ENCODE assay signal across 28 cellular contexts in genomic region chr1:9097947-9098705, GRCh38. TPM values are rescaled to one million over a fixed set of nuclear protein-coding genes. Genes with fewer than 3 reads are reported as not detected.
DNase-seq lines count a peak whose midpoint lies in the region; ATAC-seq, FAIRE-seq and TF ChIP-seq lines count a peak whose summit lies in the region.
"Had no signal": no experiment of that assay in that cellular context is flagged by ENCODE, and none has a peak within 500 bp of the region (broad histone marks: within the 10 kb centered on the region; RNA-seq: fewer than 3 reads in every experiment).

No MANE protein-coding gene starts in this region.

- no peak overlapping the region for H4K91ac ChIP-seq in H1 (replicated peaks; ENCODE audit: insufficient read length, low read length)

- intact Hi-C loops in Right ventricle myocardium superior (cut with DNase I) (no loop called here), left ventricle myocardium superior (cut with micrococcal nuclease) (loop anchor here (10.0 kb wide), 1 partner anchor 93 kb away; no protein-coding TSS in a partner anchor)

- H3K27me3 ChIP-seq in right atrium auricular region (no peaks in the 10 kb centered on the region), H1 (replicated peaks in 1 of 4; ENCODE audit: control insufficient read depth in 3 of 4, extremely low read depth in 1 of 4, insufficient read depth in 3 of 4, low read length in 3 of 4) (no peaks in the 10 kb centered on the region)
- H3K27me3 ChIP-seq: BE2C had no signal

- H3K79me2 ChIP-seq in H1 (ENCODE audit: control insufficient read depth in 1 of 2, insufficient read depth in 2 of 2, low read length in 2 of 2) = no peaks in the 10 kb centered on the region

- H3K36me3 ChIP-seq in right atrium auricular region = peaks cover 13% of the 10 kb centered on the region
- H3K36me3 ChIP-seq in H1 (ENCODE audit: control insufficient read depth in 2 of 4, insufficient read depth in 4 of 4, low read length in 3 of 4) = no peaks in the 10 kb centered on the region
- H3K36me3 ChIP-seq: BE2C had no signal

- H3K4me1 ChIP-seq in right atrium auricular region (no peaks in the 10 kb centered on the region), H1 (replicated peaks in 1 of 4; ENCODE audit: control insufficient read depth in 3 of 4, insufficient read depth in 4 of 4, low read length in 3 of 4) (peaks cover 0 to 2% (median 0%) of the 10 kb centered on the region in 4 experiments; a peak in 2 of 7 replicates)
- H3K4me1 ChIP-seq: BE2C had no signal

- H2BK120ac ChIP-seq in H1 (replicated peaks; ENCODE audit: low read depth, low read length) = no peak overlapping the region

- CTCF ChIA-PET in H1 (lab: Charles Lee; ENCODE audit: partially characterized antibody) = interaction anchor here (1.5 to 13.9 kb wide), 4 partner anchors 13 to 135 kb away, joined by 4 to 156 read pairs (median 8); no protein-coding TSS in a partner anchor

- H3K14ac ChIP-seq in H1 (ENCODE audit: insufficient read length) = no peak overlapping the region

- ATAC-seq in Right ventricle myocardium superior (ENCODE audit: poor library complexity) = peak; percentile 57
- peak; percentile 69 for ATAC-seq in left ventricle myocardium superior
- no peak for ATAC-seq in activated CD4-positive, CD25-positive, alpha-beta regulatory T cell treated with anti-CD3 and anti-CD28 coated beads, Interleukin-2, amount 50 U/mL, for 24 hours
- no peak for ATAC-seq in GM18907 (IDR thresholded peaks at IDR 0.05; ENCODE audit: unreplicated experiment)
- ATAC-seq: PC-3 had no signal

- no peaks in the 10 kb centered on the region for H3K79me1 ChIP-seq in H1 (ENCODE audit: low read depth, low read length)

- POLR2A ChIA-PET in H1 (lab: Charles Lee; ENCODE audit: partially characterized antibody) = interaction anchor here (0.9 to 1.4 kb wide), 3 partner anchors 13 to 220 kb away, joined by 3 to 6 read pairs (median 3); partner anchors contain the start of gene ENO1

- H4K20me1 ChIP-seq in H1 (replicated peaks in 1 of 2; ENCODE audit: control insufficient read depth in 1 of 2, insufficient read depth in 2 of 2, low read length in 2 of 2) = no peaks in the 10 kb centered on the region

- no peak for TF ChIP-seq EP300 in H1 (IDR thresholded peaks at IDR 0.05; ENCODE audit: borderline replicate concordance in 1 of 2, low read depth in 2 of 2, low read length in 2 of 2)

- H3K23ac ChIP-seq in H1 (ENCODE audit: insufficient read length) = no peak overlapping the region

- no peak for TF ChIP-seq POLR2A in H1 (IDR thresholded peaks at IDR 0.05; ENCODE audit: control extremely low read depth in 1 of 2, low read depth in 2 of 2, low read length in 2 of 2)

- TF ChIP-seq CTCF in right atrium auricular region (IDR thresholded peaks at IDR 0.05) (no peak), H1 (IDR thresholded peaks at IDR 0.05; ENCODE audit: control extremely low read depth in 1 of 3, insufficient read depth in 1 of 3, low read depth in 1 of 3, low read length in 3 of 3) (no peak)

- no peak for TF ChIP-seq RAD21 in H1 (IDR thresholded peaks at IDR 0.05 in 1 of 2, conservative IDR thresholded peaks at IDR 0.05 in 1 of 2; ENCODE audit: low read depth in 2 of 2, low read length in 2 of 2)

- H2BK20ac ChIP-seq in H1 (ENCODE audit: low read length) = no peak overlapping the region

- no peak overlapping the region for H3K18ac ChIP-seq in H1 (ENCODE audit: extremely low read depth, low read length)

- H2BK5ac ChIP-seq in H1 (ENCODE audit: low read depth, low read length) = no peak overlapping the region

- H4K8ac ChIP-seq in H1 (ENCODE audit: extremely low read depth, insufficient read depth, low read length) = no peak overlapping the region

- FAIRE-seq in H1 (lab: Jason Lieb, UNC) = no peak
- FAIRE-seq: GM12891 had no signal

- H3K4ac ChIP-seq in H1 (replicated peaks; ENCODE audit: insufficient read length, low read depth, low read length) = no peak overlapping the region

- H4K5ac ChIP-seq in H1 (ENCODE audit: insufficient read length, low read depth, low read length) = no peak overlapping the region

- H2BK12ac ChIP-seq in H1 (ENCODE audit: low read depth, low read length) = no peak overlapping the region

- H3K23me2 ChIP-seq in H1 (ENCODE audit: low read depth, low read length) = no peaks in the 10 kb centered on the region

- H3K4me3 ChIP-seq in right atrium auricular region = no peak overlapping the region
- H3K4me3 ChIP-seq in H1 (ENCODE audit: extremely low read depth in 1 of 4, insufficient read depth in 2 of 4, low read depth in 3 of 4, low read length in 4 of 4) = no peak overlapping the region

- H2AFZ ChIP-seq in H1 (ENCODE audit: low read length) = no peak overlapping the region

- H3K27ac ChIP-seq in right atrium auricular region (no peak overlapping the region), H1 (ENCODE audit: low read depth, low read length) (no peak overlapping the region)
- H3K27ac ChIP-seq: KMS-11 had no signal

- H3K9ac ChIP-seq in H1 (replicated peaks in 1 of 4; ENCODE audit: extremely low read depth in 1 of 4, low read depth in 3 of 4, low read length in 3 of 4) = no peak overlapping the region
- H3K9ac ChIP-seq: KMS-11 had no signal

- no peak overlapping the region for H3K56ac ChIP-seq in H1 (replicated peaks; ENCODE audit: insufficient read length, low read depth, low read length)

- no peak for DNase-seq in Right ventricle myocardium superior
- DNase-seq in right atrium auricular region (ENCODE audit: low spot score) = no peak
- no peak for DNase-seq in H1 (ENCODE audit: low read depth in 1 of 2, low spot score in 2 of 2)
- DNase-seq in left ventricle myocardium superior = no peak
- no peak for DNase-seq in NCI-H2107 treated with DMSO at 0.1 percent for 48 hours (lab: John Stamatoyannopoulos, UW; ENCODE audit: unreplicated experiment)
- no peak for DNase-seq in NOMO-1 treated with DMSO at 0.1 percent for 48 hours (lab: John Stamatoyannopoulos, UW; ENCODE audit: unreplicated experiment)
- DNase-seq: 8988T, ACHN, BE2C, Calu3, DMS79 treated with DMSO at 0.1 percent for 48 hours, GF-D8, GOT3, HCEC 1CT, IMR-90, NCI-H1048, NCI-H1417, NCI-H1694, NCI-H2081, NCI-H2171 treated with DMSO at 0.1 percent for 48 hours, NCI-H345, NCI-H524, NCI-H774, PC-3 had no signal

- 90% methylated on average over 13 of the region's 13 CpGs; no CpG with 5 or more reads in 1 of the 2 experiments for WGBS in H1 (ENCODE audit: extremely low coverage in 1 of 2, insufficient coverage in 1 of 2, insufficient read length in 1 of 2, insufficient replicate concordance in 2 of 2, low coverage in 1 of 2, low lambda C conversion rate in 2 of 2, missing lambda C conversion rate in 1 of 2), 2 experiments

- H2BK15ac ChIP-seq in H1 (ENCODE audit: low read length) = no peak overlapping the region

- H2AK5ac ChIP-seq in H1 (ENCODE audit: low read depth, low read length) = 0 out of 2 replicates have a peak overlapping the region, but pooled peaks have one; percentile 16

- H3K9me3 ChIP-seq in right atrium auricular region (peaks cover 0 to 5% of the 10 kb centered on the region in 2 donors), H1 (ENCODE audit: insufficient read depth in 2 of 2, low read depth in 1 of 2, low read length in 1 of 2) (peaks cover 12 to 18% of the 10 kb centered on the region in 2 experiments)
- H3K9me3 ChIP-seq: BE2C had no signal

- no peak overlapping the region for H3K4me2 ChIP-seq in H1 (ENCODE audit: insufficient read depth in 1 of 2, low read depth in 2 of 2, low read length in 2 of 2)
- H3K4me2 ChIP-seq: KMS-11 had no signal

TF ChIP-seq in H1, 55 proteins besides CTCF, POLR2A, EP300 and RAD21 (continues in another document):
- TF ChIP-seq HDAC6 (IDR thresholded peaks at IDR 0.05; ENCODE audit: low read depth, low read length) = no peak
- TF ChIP-seq TAF7 (optimal IDR thresholded peaks at IDR 0.05; ENCODE audit: borderline replicate concordance, low read depth, low read length) = no peak
- TF ChIP-seq GABPA (IDR thresholded peaks at IDR 0.05; ENCODE audit: borderline replicate concordance, insufficient read depth, low read length) = no peak
- TF ChIP-seq CBX8 (IDR thresholded peaks at IDR 0.05; ENCODE audit: borderline replicate concordance, low read depth, low read length) = no peak
- no peak for TF ChIP-seq ATF2 (IDR thresholded peaks at IDR 0.05; ENCODE audit: low read length)
- TF ChIP-seq SUZ12 (IDR thresholded peaks at IDR 0.05; ENCODE audit: low read length) = no peak

RNA-seq across cellular contexts. Expression of gene SLC2A5, which starts 28.7 kb away (rescaled TPM):
- total RNA-seq in Right ventricle myocardium superior = 2.1 TPM
- under 1 TPM; 0.26 to 0.94 TPM for total RNA-seq in right atrium auricular region
- total RNA-seq in H1 (2021; fragmentation: NEBNext Ultra II Directional; extraction: Animal tissue kit (Norgen Biotek cat#: 25700)) = not detected in 2 replicates
- polyA plus RNA-seq in H1 (2011; rRNA removed) = 0.12 and 0.14 TPM in 2 replicates
- 0.12 TPM for polyA plus RNA-seq in H1 (2011; cell fraction: cytosol; rRNA removed)
- polyA plus RNA-seq in H1 (2011; cell fraction: nucleus; rRNA removed) = 0.27 TPM
- 0.06 to 0.08 TPM (median 0.08 TPM) in 3 of 4 replicates, not detected in the other for polyA plus RNA-seq in H1 (2012, experiment 1 of 2)
- not detected for polyA plus RNA-seq in H1 (2012, experiment 2 of 2)
- 0.06 TPM for polyA plus RNA-seq in H1 (2013, experiment 1 of 2)
- polyA plus RNA-seq in H1 (2013, experiment 2 of 2) = 0.04 TPM
- polyA minus RNA-seq in H1 (2011; rRNA and poly(A)+ RNA removed) = 0.03 and 0.07 TPM in 2 replicates
- not detected for polyA minus RNA-seq in H1 (2011; cell fraction: cytosol; rRNA and poly(A)+ RNA removed)
- 0.10 TPM for polyA minus RNA-seq in H1 (2011; cell fraction: nucleus; rRNA and poly(A)+ RNA removed)
- total RNA-seq in left ventricle myocardium superior = 3.2 TPM
- total RNA-seq: PC-3 had no signal

RNA-seq across cellular contexts. Expression of gene GPR157, which starts 30.8 kb away (rescaled TPM):
- total RNA-seq in Right ventricle myocardium superior (49.4 TPM), right atrium auricular region (10 to 100 TPM; 10.3 to 13.0 TPM), left ventricle myocardium superior (42.2 TPM)
- total RNA-seq in H1 (2021; fragmentation: NEBNext Ultra II Directional; extraction: Animal tissue kit (Norgen Biotek cat#: 25700)) = 9.8 and 11.0 TPM in 2 replicates
- 1.0 and 17.5 TPM in 2 replicates for polyA plus RNA-seq in H1 (2011; rRNA removed)
- polyA plus RNA-seq in H1 (2011; cell fraction: cytosol; rRNA removed) = 0.96 TPM
- polyA plus RNA-seq in H1 (2011; cell fraction: nucleus; rRNA removed) = 1.7 TPM
- polyA plus RNA-seq in H1 (2012, experiment 1 of 2) = 1.3 to 13.1 TPM (median 7.2 TPM) in 4 replicates
- 28.8 TPM for polyA plus RNA-seq in H1 (2012, experiment 2 of 2)
- 1.3 TPM for polyA plus RNA-seq in H1 (2013, experiment 1 of 2)
- 4.2 TPM for polyA plus RNA-seq in H1 (2013, experiment 2 of 2)
- 1.0 and 2.2 TPM in 2 replicates for polyA minus RNA-seq in H1 (2011; rRNA and poly(A)+ RNA removed)
- polyA minus RNA-seq in H1 (2011; cell fraction: cytosol; rRNA and poly(A)+ RNA removed) = 5.6 TPM
- 3.2 TPM for polyA minus RNA-seq in H1 (2011; cell fraction: nucleus; rRNA and poly(A)+ RNA removed)

Comparison
In these comparisons a context has a peak if more than half of its experiments do, and no peak if none do; other contexts are left out.
1. ATAC-seq: peak in Right ventricle myocardium superior (single experiment) and left ventricle myocardium superior (single experiment); none in activated CD4-positive, CD25-positive, alpha-beta regulatory T cell treated with anti-CD3 and anti-CD28 coated beads, Interleukin-2, amount 50 U/mL, for 24 hours (0 of 2) and GM18907 (single experiment).